In the genomic region with DNA sequence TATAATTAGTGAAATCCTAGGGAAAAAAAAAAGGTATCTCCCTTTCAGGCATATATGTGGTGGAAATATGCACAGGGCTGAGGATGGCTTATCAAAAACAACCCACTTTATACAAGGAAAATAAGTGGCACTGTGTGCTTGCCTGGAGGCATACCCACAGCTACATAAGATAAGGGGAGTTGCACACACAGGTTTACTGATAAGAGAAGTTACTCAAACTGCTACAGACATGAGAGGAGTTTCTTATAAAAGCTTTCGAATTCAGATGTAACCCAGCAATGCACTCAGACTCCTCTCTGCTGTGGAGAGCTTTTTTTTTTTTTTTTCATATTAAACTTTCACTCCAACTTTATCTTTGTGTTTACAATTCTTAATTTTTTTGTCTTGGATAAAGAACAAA, we compare ENCODE assay signal across 16 cellular contexts.
A peak's percentile ranks its signal among the peaks of the same experiment; 100 is the strongest.
DNase-seq lines count a peak whose midpoint lies in the region; ATAC-seq and FAIRE-seq lines count a peak whose summit lies in the region.
"Had no signal": no experiment of that assay in that cellular context is flagged by ENCODE, and none has a peak within 500 bp of the region (broad histone marks: within the 10 kb centered on the region; RNA-seq: fewer than 3 reads in every experiment).

No MANE protein-coding gene starts in this region.

- FAIRE-seq in small intestine (lab: Jason Lieb, UNC): no peak
- FAIRE-seq: K562 had no signal

- DNase-seq in activated T-cell treated with anti-CD3 and anti-CD28 coated beads, Interleukin-2, amount 50 U/mL, for 72 hours: no peak
- DNase-seq in activated T-cell treated with anti-CD3 and anti-CD28 coated beads, Interleukin-2, amount 50 U/mL, for 48 hours: no peak
- no peak for DNase-seq in T-helper 17 cell
- DNase-seq in activated CD4-positive, alpha-beta memory T cell treated with anti-CD3 and anti-CD28 coated beads, Interleukin-2, amount 10 ng/mL, durations not matched to agents 7 days and 5 days: no peak
- peak; percentile 30 for DNase-seq in small intestine
- no peak for DNase-seq in NCI-H1436 (lab: John Stamatoyannopoulos, UW)
- no peak for DNase-seq in putamen (ENCODE audit: low spot score)
- DNase-seq: AML-193, Caco-2, DMS153, EL, NCI-H187 treated with DMSO at 0.1 percent for 48 hours, NCI-H345, NCI-H526 treated with DMSO at 0.1 percent for 48 hours had no signal

- H3K36me3 Mint-ChIP-seq in activated T-cell treated with anti-CD3 and anti-CD28 coated beads, Interleukin-2, amount 50 U/mL, for 72 hours (ENCODE audit: insufficient read depth in 2 of 2): no peaks in the 10 kb centered on the region
- H3K36me3 Mint-ChIP-seq in T-helper 17 cell (ENCODE audit: low read depth): no peaks in the 10 kb centered on the region
- H3K36me3 Mint-ChIP-seq in activated CD4-positive, alpha-beta memory T cell treated with anti-CD3 and anti-CD28 coated beads, Interleukin-2, amount 10 ng/mL, durations not matched to agents 7 days and 5 days (ENCODE audit: low read depth): peaks cover 5% of the 10 kb centered on the region
- H3K36me3 Mint-ChIP-seq: CD14-positive monocyte had no signal

- no peaks in the 10 kb centered on the region for H3K4me1 Mint-ChIP-seq in activated T-cell treated with anti-CD3 and anti-CD28 coated beads, Interleukin-2, amount 50 U/mL, for 72 hours (ENCODE audit: low read depth)
- no peaks in the 10 kb centered on the region for H3K4me1 Mint-ChIP-seq in T-helper 17 cell
- H3K4me1 Mint-ChIP-seq in activated CD4-positive, alpha-beta memory T cell treated with anti-CD3 and anti-CD28 coated beads, Interleukin-2, amount 10 ng/mL, durations not matched to agents 7 days and 5 days: peaks cover 29% of the 10 kb centered on the region
- H3K4me1 Mint-ChIP-seq: CD14-positive monocyte had no signal

- H3K27me3 ChIP-seq in small intestine (ENCODE audit: control insufficient read depth in 2 of 2, insufficient read depth in 2 of 2, low read length in 2 of 2): no peaks in the 10 kb centered on the region

- no peaks in the 10 kb centered on the region for H3K27me3 Mint-ChIP-seq in activated T-cell treated with anti-CD3 and anti-CD28 coated beads, Interleukin-2, amount 50 U/mL, for 72 hours (ENCODE audit: low read depth)
- H3K27me3 Mint-ChIP-seq in T-helper 17 cell: no peaks in the 10 kb centered on the region
- no peaks in the 10 kb centered on the region for H3K27me3 Mint-ChIP-seq in activated CD4-positive, alpha-beta memory T cell treated with anti-CD3 and anti-CD28 coated beads, Interleukin-2, amount 10 ng/mL, durations not matched to agents 7 days and 5 days

- CTCF ChIA-PET in activated CD4-positive, alpha-beta memory T cell treated with anti-CD3 and anti-CD28 coated beads, Interleukin-2, amount 10 ng/mL, durations not matched to agents 7 days and 5 days (lab: Charles Lee): no interaction called here

- no peaks in the 10 kb centered on the region for H3K9me3 Mint-ChIP-seq in activated T-cell treated with anti-CD3 and anti-CD28 coated beads, Interleukin-2, amount 50 U/mL, for 72 hours
- no peaks in the 10 kb centered on the region for H3K9me3 Mint-ChIP-seq in activated CD4-positive, alpha-beta memory T cell treated with anti-CD3 and anti-CD28 coated beads, Interleukin-2, amount 10 ng/mL, durations not matched to agents 7 days and 5 days
- H3K9me3 Mint-ChIP-seq: CD14-positive monocyte had no signal

- no peak overlapping the region for H3K4me3 ChIP-seq in small intestine (ENCODE audit: low read depth in 1 of 2, low read length in 2 of 2)
- H3K4me3 ChIP-seq: K562 had no signal

- H3K9me3 ChIP-seq in T-helper 17 cell (ENCODE audit: control insufficient read depth, low read length, poor library complexity, severe bottlenecking): no peaks in the 10 kb centered on the region
- H3K9me3 ChIP-seq in small intestine (ENCODE audit: control insufficient read depth, low read depth): no peaks in the 10 kb centered on the region
- H3K9me3 ChIP-seq: Caco-2 had no signal

- H3K36me3 ChIP-seq in small intestine (ENCODE audit: control insufficient read depth in 2 of 2, insufficient read depth in 2 of 2, low read length in 2 of 2): no peaks in the 10 kb centered on the region

- POLR2A ChIA-PET in activated CD4-positive, alpha-beta memory T cell treated with anti-CD3 and anti-CD28 coated beads, Interleukin-2, amount 10 ng/mL, durations not matched to agents 7 days and 5 days (lab: Charles Lee): interaction anchor here (0.7 kb wide), 1 partner anchor 117 kb away, joined by 3 read pairs; no protein-coding TSS in a partner anchor

- peak in 1 of 2 donors; percentile 80 for ATAC-seq in activated T-cell treated with anti-CD3 and anti-CD28 coated beads, Interleukin-2, amount 50 U/mL, for 72 hours (replicated peaks in 1 of 2)
- ATAC-seq in T-helper 17 cell: no peak
- ATAC-seq: K562 had no signal

- H3K27ac Mint-ChIP-seq in activated T-cell treated with anti-CD3 and anti-CD28 coated beads, Interleukin-2, amount 50 U/mL, for 72 hours: peak overlapping the region; percentile 57
- H3K27ac Mint-ChIP-seq in T-helper 17 cell: no peak overlapping the region
- H3K27ac Mint-ChIP-seq in activated CD4-positive, alpha-beta memory T cell treated with anti-CD3 and anti-CD28 coated beads, Interleukin-2, amount 10 ng/mL, durations not matched to agents 7 days and 5 days: peak overlapping the region; percentile 35
- H3K27ac Mint-ChIP-seq: CD14-positive monocyte had no signal

- peak overlapping the region in 1 of 2 donors; percentile 87 for H3K4me3 Mint-ChIP-seq in activated T-cell treated with anti-CD3 and anti-CD28 coated beads, Interleukin-2, amount 50 U/mL, for 72 hours
- H3K4me3 Mint-ChIP-seq in T-helper 17 cell: peak overlapping the region; percentile 12
- H3K4me3 Mint-ChIP-seq in activated CD4-positive, alpha-beta memory T cell treated with anti-CD3 and anti-CD28 coated beads, Interleukin-2, amount 10 ng/mL, durations not matched to agents 7 days and 5 days: peak overlapping the region; percentile 63
- H3K4me3 Mint-ChIP-seq: CD14-positive monocyte had no signal

- no peak overlapping the region for H3K27ac ChIP-seq in small intestine (ENCODE audit: low read depth in 1 of 2, low read length in 1 of 2)

- no peaks in the 10 kb centered on the region for H3K4me1 ChIP-seq in small intestine (ENCODE audit: control insufficient read depth in 2 of 2, insufficient read depth in 1 of 2, low read depth in 1 of 2, low read length in 1 of 2)
- H3K4me1 ChIP-seq: Caco-2 had no signal

- 0 to 41% methylated on average over 1 of the region's 1 CpG; no CpG with 5 or more reads in 1 of the 3 donors for WGBS in small intestine, 3 donors
